ENCODE assay signal across 9 cellular contexts in genomic region chr1:41728403-41729202, GRCh38.
DNase-seq lines count a peak whose midpoint lies in the region; ATAC-seq and TF ChIP-seq lines count a peak whose summit lies in the region.
"Had no signal": no experiment of that assay in that cellular context is flagged by ENCODE, and none has a peak within 500 bp of the region (broad histone marks: within the 10 kb centered on the region; RNA-seq: fewer than 3 reads in every experiment).

No MANE protein-coding gene starts in this region.

- H3K4me3 ChIP-seq in fibroblast of villous mesenchyme (ENCODE audit: low read depth, low read length) = no peak overlapping the region
- H3K4me3 ChIP-seq: pancreas had no signal

- H3K4me3 Mint-ChIP-seq in stimulated activated effector memory CD8-positive, alpha-beta T cell treated with anti-CD3 and anti-CD28 coated beads, Interleukin-12 subunit alpha, Interleukin-12 subunit beta, amount 100 ng/mL, for 72 hours = peak overlapping the region; percentile 73

- DNase-seq in activated CD4-positive, alpha-beta T cell treated with anti-CD3 and anti-CD28 coated beads for 4 hours = peak; percentile 27 to 52
- no peak for DNase-seq in activated CD4-positive, alpha-beta T cell treated with anti-CD3 and anti-CD28 coated beads for 1 hour
- DNase-seq in RPMI8226 (peak; percentile 92), fibroblast of villous mesenchyme (ENCODE audit: low read depth) (peak; percentile 53), NCI-H2081 treated with DMSO at 0.1 percent for 48 hours (lab: John Stamatoyannopoulos, UW) (no peak), retina (no peak)
- DNase-seq in stimulated activated effector memory CD8-positive, alpha-beta T cell treated with anti-CD3 and anti-CD28 coated beads, Interleukin-12 subunit alpha, Interleukin-12 subunit beta, amount 100 ng/mL, for 72 hours (ENCODE audit: low spot score in 2 of 2) = peak; percentile 57 to 84
- DNase-seq: pancreas had no signal

- H3K4me1 Mint-ChIP-seq in stimulated activated effector memory CD8-positive, alpha-beta T cell treated with anti-CD3 and anti-CD28 coated beads, Interleukin-12 subunit alpha, Interleukin-12 subunit beta, amount 100 ng/mL, for 72 hours = peaks cover 56% of the 10 kb centered on the region

- peak overlapping the region; percentile 74 for H3K27ac Mint-ChIP-seq in stimulated activated effector memory CD8-positive, alpha-beta T cell treated with anti-CD3 and anti-CD28 coated beads, Interleukin-12 subunit alpha, Interleukin-12 subunit beta, amount 100 ng/mL, for 72 hours

- H3K36me3 Mint-ChIP-seq in stimulated activated effector memory CD8-positive, alpha-beta T cell treated with anti-CD3 and anti-CD28 coated beads, Interleukin-12 subunit alpha, Interleukin-12 subunit beta, amount 100 ng/mL, for 72 hours = peaks cover 7% of the 10 kb centered on the region

- peak; percentile 80 for ATAC-seq in HG02885 (IDR thresholded peaks at IDR 0.05; ENCODE audit: poor library complexity, unreplicated experiment)
- peak; percentile 94 for ATAC-seq in stimulated activated effector memory CD8-positive, alpha-beta T cell treated with anti-CD3 and anti-CD28 coated beads, Interleukin-12 subunit alpha, Interleukin-12 subunit beta, amount 100 ng/mL, for 72 hours

- H3K9me3 Mint-ChIP-seq in stimulated activated effector memory CD8-positive, alpha-beta T cell treated with anti-CD3 and anti-CD28 coated beads, Interleukin-12 subunit alpha, Interleukin-12 subunit beta, amount 100 ng/mL, for 72 hours = no peaks in the 10 kb centered on the region

- TF ChIP-seq CTCF in fibroblast of villous mesenchyme (IDR thresholded peaks at IDR 0.05; ENCODE audit: insufficient read depth, low read depth, low read length) = no peak

Comparison
In these comparisons a context has a peak if more than half of its experiments do, and no peak if none do; other contexts are left out.
1. DNase-seq: peak in activated CD4-positive, alpha-beta T cell treated with anti-CD3 and anti-CD28 coated beads for 4 hours (2 of 2), RPMI8226 (single experiment), fibroblast of villous mesenchyme (single experiment) and stimulated activated effector memory CD8-positive, alpha-beta T cell treated with anti-CD3 and anti-CD28 coated beads, Interleukin-12 subunit alpha, Interleukin-12 subunit beta, amount 100 ng/mL, for 72 hours (2 of 2); none in activated CD4-positive, alpha-beta T cell treated with anti-CD3 and anti-CD28 coated beads for 1 hour (single experiment), NCI-H2081 treated with DMSO at 0.1 percent for 48 hours (single experiment) and retina (single experiment).